ENCODE assay signal across 8 cellular contexts in genomic region chr4:169618986-169619385, GRCh38. TPM values are rescaled to one million over a fixed set of nuclear protein-coding genes. Genes with fewer than 3 reads are reported as not detected.
DNase-seq lines count a peak whose midpoint lies in the region; ATAC-seq and TF ChIP-seq lines count a peak whose summit lies in the region.

No MANE protein-coding gene starts in this region.

- POLR2A ChIA-PET in A673 (lab: Charles Lee; ENCODE audit: low non-redundant PET) = no interaction called here

- H3K36me3 Mint-ChIP-seq in CD14-positive monocyte = peaks cover 0 to 3% of the 10 kb centered on the region in 2 donors
- H3K36me3 Mint-ChIP-seq in neural progenitor cell = no peaks in the 10 kb centered on the region

- DNase-seq in CD14-positive monocyte (ENCODE audit: low spot score) = no peak
- no peak for DNase-seq in Karpas-422
- no peak for DNase-seq in coronary artery (ENCODE audit: low spot score)
- DNase-seq in neural progenitor cell (ENCODE audit: low spot score) = no peak
- DNase-seq in NCI-H2227 treated with DMSO at 0.1 percent for 48 hours (lab: John Stamatoyannopoulos, UW) = no peak
- DNase-seq in OCI-M2 (lab: John Stamatoyannopoulos, UW; ENCODE audit: unreplicated experiment) = no peak
- no peak for DNase-seq in A673 (ENCODE audit: low spot score)

- peaks cover 32% of the 10 kb centered on the region for H3K4me1 Mint-ChIP-seq in CD14-positive monocyte
- peaks cover 17% of the 10 kb centered on the region for H3K4me1 Mint-ChIP-seq in neural progenitor cell

- H3K27ac Mint-ChIP-seq in CD14-positive monocyte (peak overlapping the region; percentile 100), neural progenitor cell (no peak overlapping the region)

- H4K20me1 ChIP-seq in Karpas-422 (ENCODE audit: insufficient read depth, low read depth, low read length) (no peaks in the 10 kb centered on the region), neural progenitor cell (ENCODE audit: low read depth) (no peaks in the 10 kb centered on the region)

- TF ChIP-seq CTCF in CD14-positive monocyte (IDR thresholded peaks at IDR 0.05) (no peak), coronary artery (IDR thresholded peaks at IDR 0.05) (no peak), neural progenitor cell (IDR thresholded peaks at IDR 0.05) (no peak), A673 (conservative IDR thresholded peaks at IDR 0.05; ENCODE audit: low read depth, low read length) (no peak)

- H3K27ac ChIP-seq in Karpas-422 (ENCODE audit: low read length) (peak overlapping the region; percentile 90), coronary artery (peak overlapping the region in 1 of 2 donors; percentile 90), neural progenitor cell (no peak overlapping the region), A673 (ENCODE audit: low read depth, low read length, poor library complexity, severe bottlenecking) (no peak overlapping the region)

- H3F3A ChIP-seq in neural progenitor cell (ENCODE audit: low read depth) = peaks cover 8% of the 10 kb centered on the region

- no peaks in the 10 kb centered on the region for H3K9me2 ChIP-seq in Karpas-422 (replicated peaks; ENCODE audit: insufficient read depth, low read length)

- CTCF ChIA-PET in A673 (lab: Charles Lee) = no interaction called here

- H3K4me1 ChIP-seq in Karpas-422 (ENCODE audit: low read length) = peaks cover 33% of the 10 kb centered on the region
- H3K4me1 ChIP-seq in neural progenitor cell = peaks cover 15% of the 10 kb centered on the region
- H3K4me1 ChIP-seq in A673 (ENCODE audit: insufficient read depth, low read length, poor library complexity, severe bottlenecking) = peaks cover 9% of the 10 kb centered on the region

- H3K4me2 ChIP-seq in Karpas-422 (ENCODE audit: low read depth, low read length, poor library complexity, severe bottlenecking) = peak overlapping the region; percentile 85
- peak overlapping the region; percentile 99 for H3K4me2 ChIP-seq in neural progenitor cell

- peak overlapping the region; percentile 49; the same call in 1 of the 2 replicates for H2AFZ ChIP-seq in Karpas-422 (ENCODE audit: low read length)
- H2AFZ ChIP-seq in neural progenitor cell (replicated peaks) = no peak overlapping the region

- H3K4me3 ChIP-seq in Karpas-422 (ENCODE audit: low read length) (peak overlapping the region; percentile 74), coronary artery (peak overlapping the region; percentile 86), neural progenitor cell (peak overlapping the region; percentile 85), A673 (ENCODE audit: low read depth, low read length, poor library complexity, severe bottlenecking) (no peak overlapping the region)

- ATAC-seq in HG03460 (IDR thresholded peaks at IDR 0.05; ENCODE audit: unreplicated experiment) = no peak

- intact Hi-C loops in CD14-positive monocyte (cut with micrococcal nuclease) = no loop called here
- intact Hi-C loops in A673 (cut with micrococcal nuclease; ENCODE audit: unreplicated experiment) = loop anchor here (10.0 kb wide), 3 partner anchors 136 to 466 kb away; partner anchors contain the start of genes AADAT and HPF1

- H3K9ac ChIP-seq in Karpas-422 (ENCODE audit: low read length) = peak overlapping the region; percentile 48
- H3K9ac ChIP-seq in neural progenitor cell = no peak overlapping the region

- no peaks in the 10 kb centered on the region for H3K27me3 ChIP-seq in Karpas-422 (ENCODE audit: low read length)
- H3K27me3 ChIP-seq in neural progenitor cell = no peaks in the 10 kb centered on the region
- H3K27me3 ChIP-seq in A673 (replicated peaks; ENCODE audit: insufficient read depth, low read depth, low read length, poor library complexity) = no peaks in the 10 kb centered on the region

- no peaks in the 10 kb centered on the region for H3K9me3 ChIP-seq in Karpas-422 (ENCODE audit: low read length)
- H3K9me3 ChIP-seq in neural progenitor cell (ENCODE audit: low read depth) = no peaks in the 10 kb centered on the region
- no peaks in the 10 kb centered on the region for H3K9me3 ChIP-seq in A673 (ENCODE audit: low read depth, low read length, poor library complexity, severe bottlenecking)

- H3K4me3 Mint-ChIP-seq in CD14-positive monocyte = peak overlapping the region in 1 of 2 donors; percentile 92
- peak overlapping the region; percentile 93 for H3K4me3 Mint-ChIP-seq in neural progenitor cell

- H3K36me3 ChIP-seq in Karpas-422 (ENCODE audit: insufficient read depth, low read length) (no peaks in the 10 kb centered on the region), neural progenitor cell (no peaks in the 10 kb centered on the region), A673 (ENCODE audit: insufficient read depth, low read length, poor library complexity, severe bottlenecking) (no peaks in the 10 kb centered on the region)

- peaks cover 38% of the 10 kb centered on the region for H3K79me2 ChIP-seq in Karpas-422 (ENCODE audit: low read length)
- H3K79me2 ChIP-seq in neural progenitor cell (ENCODE audit: low read depth) = peaks cover 36% of the 10 kb centered on the region

- H3K9me3 Mint-ChIP-seq in CD14-positive monocyte (no peaks in the 10 kb centered on the region), neural progenitor cell (no peaks in the 10 kb centered on the region)

- no TSS peak for BruUV-seq in A673 (replicated peaks; lab: Mats Ljungman, UMichigan)

- peaks cover 0 to 9% (median 6%) of the 10 kb centered on the region in 3 donors for H3K27me3 Mint-ChIP-seq in CD14-positive monocyte (ENCODE audit: low read depth in 3 of 3)
- no peaks in the 10 kb centered on the region for H3K27me3 Mint-ChIP-seq in neural progenitor cell (ENCODE audit: insufficient read depth, low read depth)

RNA-seq across cellular contexts. Expression of gene CLCN3, which starts 1.4 kb away (rescaled TPM):
- polyA plus RNA-seq in CD14-positive monocyte = 1 to 10 TPM; 5.4 to 7.8 TPM
- total RNA-seq in Karpas-422 (2014; rRNA removed; shearing (Covaris generic); ENCODE audit: low replicate concordance) = 35.8 and 38.5 TPM in 2 replicates
- total RNA-seq in neural progenitor cell (ENCODE audit: low replicate concordance) = 27.0 and 44.8 TPM in 2 replicates
- 59.8 and 63.0 TPM in 2 replicates for total RNA-seq in A673 (2021)

RNA-seq across cellular contexts. Expression of gene NEK1, which starts 6.6 kb away (rescaled TPM):
- 1 to 10 TPM; 2.7 to 5.5 TPM for polyA plus RNA-seq in CD14-positive monocyte
- 7.0 and 9.4 TPM in 2 replicates for total RNA-seq in Karpas-422 (2014; rRNA removed; shearing (Covaris generic); ENCODE audit: low replicate concordance)
- total RNA-seq in neural progenitor cell (ENCODE audit: low replicate concordance) (9.9 and 12.1 TPM in 2 replicates), A673 (2021) (12.9 and 13.7 TPM in 2 replicates)
